14 cellular contexts compared by ENCODE assay signal in genomic region chr10:99235872-99236626, GRCh38. TPM values are rescaled to one million over a fixed set of nuclear protein-coding genes. Genes with fewer than 3 reads are reported as not detected.
A peak's percentile ranks its signal among the peaks of the same experiment; 100 is the strongest.
DNase-seq lines count a peak whose midpoint lies in the region; ATAC-seq, FAIRE-seq and TF ChIP-seq lines count a peak whose summit lies in the region.
"Had no signal": no experiment of that assay in that cellular context is flagged by ENCODE, and none has a peak within 500 bp of the region (broad histone marks: within the 10 kb centered on the region; RNA-seq: fewer than 3 reads in every experiment).

No MANE protein-coding gene starts in this region.

- H3K4me1 ChIP-seq in GM23248 (ENCODE audit: insufficient read depth) (0 out of 2 replicates have a peak, but pooled peaks cover 8% of the 10 kb centered on the region), iPS DF 6.9 (ENCODE audit: control insufficient read depth, insufficient read depth, low read length) (no peaks in the 10 kb centered on the region), rectal smooth muscle tissue (ENCODE audit: control insufficient read depth, insufficient read depth, low read length) (peaks cover 5% of the 10 kb centered on the region)

- H3K4me1 Mint-ChIP-seq in WTC11: peaks cover 46% of the 10 kb centered on the region
- no peaks in the 10 kb centered on the region for H3K4me1 Mint-ChIP-seq in activated T-helper 1 cell treated with anti-CD3 and anti-CD28 coated beads, Interleukin-12 subunit alpha, Interleukin-12 subunit beta, Interleukin-2, Interleukin-4 antibody, amounts not matched to agents 30 ng/mL and 10 ng/mL and 1 ng/mL, durations not matched to agents 14 hours and 24 hours and 36 hours (ENCODE audit: low read depth)

- no peaks in the 10 kb centered on the region for H4K20me1 ChIP-seq in GM23248 (ENCODE audit: insufficient read depth)

- intact Hi-C loops in activated T-helper 1 cell treated with anti-CD3 and anti-CD28 coated beads, Interleukin-12 subunit alpha, Interleukin-12 subunit beta, Interleukin-2, Interleukin-4 antibody, amounts not matched to agents 30 ng/mL and 10 ng/mL and 1 ng/mL, durations not matched to agents 14 hours and 24 hours and 36 hours (cut with micrococcal nuclease): loop anchor here (5.0 to 10.0 kb wide), 2 partner anchors 96 to 1989 kb away; partner anchors contain the start of gene LBX1

- H3K9me3 Mint-ChIP-seq in WTC11: no peaks in the 10 kb centered on the region
- H3K9me3 Mint-ChIP-seq in activated T-helper 1 cell treated with anti-CD3 and anti-CD28 coated beads, Interleukin-12 subunit alpha, Interleukin-12 subunit beta, Interleukin-2, Interleukin-4 antibody, amounts not matched to agents 30 ng/mL and 10 ng/mL and 1 ng/mL, durations not matched to agents 14 hours and 24 hours and 36 hours: no peaks in the 10 kb centered on the region

- 13 to 17% methylated on average over 31 to 37 of the region's 38 CpGs for WGBS in GM23248 (ENCODE audit: low coverage in 1 of 2, low lambda C conversion rate in 2 of 2, missing lambda C conversion rate in 2 of 2), 2 experiments
- WGBS in iPS DF 6.9 (ENCODE audit: insufficient coverage, insufficient read length): no CpG with 5 or more reads among the region's 38 CpGs

- no peak overlapping the region for H3K9ac ChIP-seq in GM23248
- H3K9ac ChIP-seq in rectal smooth muscle tissue (ENCODE audit: low read length): no peak overlapping the region

- TF ChIP-seq POLR2A in GM12892 (IDR thresholded peaks at IDR 0.05; ENCODE audit: low read depth, low read length): no peak

- peak overlapping the region; percentile 74 for H3K4me3 Mint-ChIP-seq in WTC11
- no peak overlapping the region for H3K4me3 Mint-ChIP-seq in activated T-helper 1 cell treated with anti-CD3 and anti-CD28 coated beads, Interleukin-12 subunit alpha, Interleukin-12 subunit beta, Interleukin-2, Interleukin-4 antibody, amounts not matched to agents 30 ng/mL and 10 ng/mL and 1 ng/mL, durations not matched to agents 14 hours and 24 hours and 36 hours
- H3K4me3 Mint-ChIP-seq: memory B cell had no signal

- CTCF ChIA-PET in WTC11 (lab: Charles Lee): interaction anchor here (1.0 to 2.6 kb wide), 3 partner anchors 11 to 768 kb away, joined by 3 to 10 read pairs (median 8); no protein-coding TSS in a partner anchor

- H3K27me3 ChIP-seq in GM23248 (replicated peaks; ENCODE audit: insufficient read depth): peaks cover 65% of the 10 kb centered on the region
- H3K27me3 ChIP-seq in iPS DF 6.9 (ENCODE audit: control insufficient read depth, insufficient read depth, low read length): peaks cover 54% of the 10 kb centered on the region
- peaks cover 40% of the 10 kb centered on the region for H3K27me3 ChIP-seq in rectal smooth muscle tissue (ENCODE audit: control insufficient read depth, insufficient read depth, low read length)

- no peaks in the 10 kb centered on the region for H3K9me3 ChIP-seq in GM23248 (ENCODE audit: low read depth)
- no peaks in the 10 kb centered on the region for H3K9me3 ChIP-seq in iPS DF 6.9 (ENCODE audit: control insufficient read depth, insufficient read depth, low read length)
- H3K9me3 ChIP-seq: right lobe of liver had no signal

- H3K4me3 ChIP-seq in GM23248 (no peak overlapping the region), iPS DF 6.9 (ENCODE audit: low read length) (peak overlapping the region; percentile 22; the same call in 1 of the 2 replicates), rectal smooth muscle tissue (ENCODE audit: low read length) (peak overlapping the region; percentile 40)
- H3K4me3 ChIP-seq: right lobe of liver had no signal

- POLR2A ChIA-PET in WTC11 (lab: Charles Lee): no interaction called here

- no peak for TF ChIP-seq CTCF in WTC11 (IDR thresholded peaks at IDR 0.05)

- H3K36me3 ChIP-seq in GM23248 (ENCODE audit: low read depth) (no peaks in the 10 kb centered on the region), iPS DF 6.9 (ENCODE audit: control insufficient read depth, insufficient read depth, low read length) (no peaks in the 10 kb centered on the region; the same call in 1 of the 2 replicates), rectal smooth muscle tissue (ENCODE audit: control insufficient read depth, insufficient read depth, low read length) (no peaks in the 10 kb centered on the region)
- H3K36me3 ChIP-seq: right lobe of liver had no signal

- peak; percentile 37 for DNase-seq in GM23248
- DNase-seq in WTC11 (ENCODE audit: low spot score): peak; percentile 58
- no peak for DNase-seq in iPS DF 6.9 (ENCODE audit: low read depth, low spot score)
- DNase-seq in GM12892 (ENCODE audit: insufficient read length): no peak
- no peak for DNase-seq in activated T-helper 1 cell treated with anti-CD3 and anti-CD28 coated beads, Interleukin-12 subunit alpha, Interleukin-12 subunit beta, Interleukin-2, Interleukin-4 antibody, amounts not matched to agents 30 ng/mL and 10 ng/mL and 1 ng/mL, durations not matched to agents 14 hours and 24 hours and 36 hours (ENCODE audit: low spot score)
- DNase-seq in RPMI8226: no peak
- DNase-seq: activated T-cell treated with anti-CD3 and anti-CD28 coated beads for 4 hours, KG1, PC-3, right lobe of liver had no signal

- no peaks in the 10 kb centered on the region for H3F3A ChIP-seq in GM23248 (ENCODE audit: insufficient read depth)

- no peak for FAIRE-seq in GM12892 (lab: Jason Lieb, UNC)
- FAIRE-seq: frontal cortex had no signal

- H3K27me3 Mint-ChIP-seq in WTC11 (ENCODE audit: low read depth): peaks cover 90% of the 10 kb centered on the region
- peaks cover 69% of the 10 kb centered on the region for H3K27me3 Mint-ChIP-seq in activated T-helper 1 cell treated with anti-CD3 and anti-CD28 coated beads, Interleukin-12 subunit alpha, Interleukin-12 subunit beta, Interleukin-2, Interleukin-4 antibody, amounts not matched to agents 30 ng/mL and 10 ng/mL and 1 ng/mL, durations not matched to agents 14 hours and 24 hours and 36 hours (ENCODE audit: insufficient read depth)

- no peak overlapping the region for H3K4me2 ChIP-seq in GM23248 (ENCODE audit: unreplicated experiment)

- H3K79me2 ChIP-seq in GM23248 (ENCODE audit: insufficient read depth): no peaks in the 10 kb centered on the region

- no peaks in the 10 kb centered on the region for H3K36me3 Mint-ChIP-seq in WTC11
- H3K36me3 Mint-ChIP-seq in activated T-helper 1 cell treated with anti-CD3 and anti-CD28 coated beads, Interleukin-12 subunit alpha, Interleukin-12 subunit beta, Interleukin-2, Interleukin-4 antibody, amounts not matched to agents 30 ng/mL and 10 ng/mL and 1 ng/mL, durations not matched to agents 14 hours and 24 hours and 36 hours (ENCODE audit: low read depth): peaks cover 2% of the 10 kb centered on the region

- no peaks in the 10 kb centered on the region for H3K9me2 ChIP-seq in GM23248 (ENCODE audit: insufficient read depth)

- ATAC-seq in WTC11 (peak; percentile 47), GM21723 (IDR thresholded peaks at IDR 0.05; ENCODE audit: unreplicated experiment) (no peak)
- ATAC-seq: PC-3, right lobe of liver had no signal

- in situ Hi-C loops in GM23248 (cut with MboI): no loop called here

- no peak overlapping the region for H2AFZ ChIP-seq in GM23248

- H3K27ac ChIP-seq in GM23248 (no peak overlapping the region), iPS DF 6.9 (ENCODE audit: low read length) (no peak overlapping the region), rectal smooth muscle tissue (ENCODE audit: low read depth, low read length) (no peak overlapping the region)
- H3K27ac ChIP-seq: right lobe of liver had no signal

- no peak overlapping the region for H3K27ac Mint-ChIP-seq in WTC11
- H3K27ac Mint-ChIP-seq in activated T-helper 1 cell treated with anti-CD3 and anti-CD28 coated beads, Interleukin-12 subunit alpha, Interleukin-12 subunit beta, Interleukin-2, Interleukin-4 antibody, amounts not matched to agents 30 ng/mL and 10 ng/mL and 1 ng/mL, durations not matched to agents 14 hours and 24 hours and 36 hours: no peak overlapping the region
- H3K27ac Mint-ChIP-seq: memory B cell had no signal

TF ChIP-seq in WTC11, 78 proteins besides CTCF, POLR2A, EP300 and RAD21:
- TF ChIP-seq SMAD3 (CRISPR knock-in tag; IDR thresholded peaks at IDR 0.05; ENCODE audit: borderline replicate concordance) (no peak), FOXP1 (CRISPR knock-in tag; IDR thresholded peaks at IDR 0.05; ENCODE audit: borderline replicate concordance) (0 out of 2 replicates have a peak, but pooled peaks have one; percentile 15)
TF ChIP-seq in WTC11: peak in this region for 1.

RNA-seq across cellular contexts. Expression of gene HPSE2, which starts 0.4 kb away (rescaled TPM):
- not detected in 2 replicates for total RNA-seq in GM23248 (2014; rRNA removed; shearing (Covaris generic))
- polyA plus RNA-seq in GM23248 (2016; fragmentation: Nextera tagmentation; extraction: Ambion mirVana): not detected in 2 replicates
- 0.37 to 0.66 TPM (median 0.60 TPM) in 3 replicates for total RNA-seq in WTC11 (2021)
- polyA plus RNA-seq in GM12892 (2012; ENCODE audit: missing spikeins): not detected
- not detected in 2 replicates for total RNA-seq in activated T-helper 1 cell treated with anti-CD3 and anti-CD28 coated beads, Interleukin-12 subunit alpha, Interleukin-12 subunit beta, Interleukin-2, Interleukin-4 antibody, amounts not matched to agents 30 ng/mL and 10 ng/mL and 1 ng/mL, durations not matched to agents 14 hours and 24 hours and 36 hours
- total RNA-seq: frontal cortex, right lobe of liver had no signal

Comparison
In these comparisons a context has a peak if more than half of its experiments do, and no peak if none do; other contexts are left out.
1. DNase-seq: peak in GM23248 (single experiment) and WTC11 (single experiment); none in iPS DF 6.9 (single experiment), GM12892 (single experiment), activated T-helper 1 cell treated with anti-CD3 and anti-CD28 coated beads, Interleukin-12 subunit alpha, Interleukin-12 subunit beta, Interleukin-2, Interleukin-4 antibody, amounts not matched to agents 30 ng/mL and 10 ng/mL and 1 ng/mL, durations not matched to agents 14 hours and 24 hours and 36 hours (single experiment) and RPMI8226 (single experiment).